In genomic region chr5:146400206-146400605, GRCh38 we compare ENCODE assay signal across 25 cellular contexts.
"Had no signal": no experiment of that assay in that cellular context is flagged by ENCODE, and none has a peak within 500 bp of the region (broad histone marks: within the 10 kb centered on the region; RNA-seq: fewer than 3 reads in every experiment).

No MANE protein-coding gene starts in this region.

- H3K36me3 Mint-ChIP-seq: activated CD8-positive, alpha-beta memory T cell treated with anti-CD3 and anti-CD28 coated beads, Interleukin-2, amount 10 ng/mL, durations not matched to agents 7 days and 5 days; activated naive CD8-positive, alpha-beta T cell; WTC11 had no signal

- ATAC-seq: activated CD8-positive, alpha-beta memory T cell treated with anti-CD3 and anti-CD28 coated beads, Interleukin-2, amount 10 ng/mL, durations not matched to agents 7 days and 5 days; T-helper 17 cell; WTC11 had no signal

- H3K9me3 Mint-ChIP-seq: activated naive CD4-positive, alpha-beta T cell treated with anti-CD3 and anti-CD28 coated beads for 36 hours; activated T-cell treated with anti-CD3 and anti-CD28 coated beads, Interleukin-2, amount 50 U/mL, for 24 hours; activated T-helper 1 cell treated with anti-CD3 and anti-CD28 coated beads, Interleukin-12 subunit alpha, Interleukin-12 subunit beta, Interleukin-2, Interleukin-4 antibody, amounts not matched to agents 30 ng/mL and 10 ng/mL and 1 ng/mL, durations not matched to agents 14 hours and 24 hours and 36 hours; WTC11 had no signal

- H3K27me3 ChIP-seq: brain microvascular endothelial cell, Peyer's patch had no signal

- H3K9me3 ChIP-seq: Peyer's patch, SJCRH30 had no signal

- H3K4me3 ChIP-seq: cardiac muscle cell, Peyer's patch, SJCRH30 had no signal

- H3K4me1 Mint-ChIP-seq: T-helper 17 cell had no signal

- DNase-seq: activated CD4-positive, alpha-beta T cell treated with anti-CD3 and anti-CD28 coated beads for 48 hours; activated CD4-positive, alpha-beta T cell treated with anti-CD3 and anti-CD28 coated beads, Interleukin-2, amount 50 U/mL, for 4 hours; activated CD4-positive, CD25-positive, alpha-beta regulatory T cell treated with anti-CD3 and anti-CD28 coated beads, Interleukin-2, amount 50 U/mL, for 72 hours; activated CD8-positive, alpha-beta memory T cell treated with anti-CD3 and anti-CD28 coated beads, Interleukin-2, amount 10 ng/mL, durations not matched to agents 7 days and 5 days; activated effector memory CD4-positive, alpha-beta T cell treated with anti-CD3 and anti-CD28 coated beads, Interleukin-2, amount 50 U/mL, for 16 hours; activated naive CD4-positive, alpha-beta T cell treated with anti-CD3 and anti-CD28 coated beads for 36 hours; activated T-cell treated with anti-CD3 and anti-CD28 coated beads, Interleukin-2, amount 50 U/mL, for 24 hours; brain microvascular endothelial cell; NCI-H1105 treated with DMSO at 0.1 percent for 48 hours; NCI-H1436 treated with DMSO at 0.1 percent for 48 hours; NCI-H2029; NCI-H2107; NCI-H510A treated with DMSO at 0.1 percent for 48 hours; NCI-H774; NK-92 treated with Interleukin-12 subunit alpha and Interleukin-12 subunit beta, amount 100 ng/mL, for 24 hours; Peyer's patch; Right ventricle myocardium superior; SJCRH30; T-helper 17 cell; T-helper 9 cell had no signal

- H3K27ac ChIP-seq: brain microvascular endothelial cell, cardiac muscle cell, Peyer's patch, RWPE1, SJCRH30 had no signal

- H3K4me1 ChIP-seq: Peyer's patch, SJCRH30 had no signal

- H3K36me3 ChIP-seq: brain microvascular endothelial cell, cardiac muscle cell, Peyer's patch had no signal

- H3K4me3 Mint-ChIP-seq: activated CD8-positive, alpha-beta memory T cell treated with anti-CD3 and anti-CD28 coated beads, Interleukin-2, amount 10 ng/mL, durations not matched to agents 7 days and 5 days; activated naive CD4-positive, alpha-beta T cell treated with anti-CD3 and anti-CD28 coated beads for 36 hours; activated naive CD8-positive, alpha-beta T cell; activated T-cell treated with anti-CD3 and anti-CD28 coated beads, Interleukin-2, amount 50 U/mL, for 24 hours; activated T-helper 1 cell treated with anti-CD3 and anti-CD28 coated beads, Interleukin-12 subunit alpha, Interleukin-12 subunit beta, Interleukin-2, Interleukin-4 antibody, amounts not matched to agents 30 ng/mL and 10 ng/mL and 1 ng/mL, durations not matched to agents 14 hours and 24 hours and 36 hours; WTC11 had no signal

- H3K27ac Mint-ChIP-seq: activated CD8-positive, alpha-beta memory T cell treated with anti-CD3 and anti-CD28 coated beads, Interleukin-2, amount 10 ng/mL, durations not matched to agents 7 days and 5 days; activated naive CD4-positive, alpha-beta T cell treated with anti-CD3 and anti-CD28 coated beads for 36 hours; activated naive CD8-positive, alpha-beta T cell; activated T-cell treated with anti-CD3 and anti-CD28 coated beads, Interleukin-2, amount 50 U/mL, for 24 hours; activated T-helper 1 cell treated with anti-CD3 and anti-CD28 coated beads, Interleukin-12 subunit alpha, Interleukin-12 subunit beta, Interleukin-2, Interleukin-4 antibody, amounts not matched to agents 30 ng/mL and 10 ng/mL and 1 ng/mL, durations not matched to agents 14 hours and 24 hours and 36 hours; T-helper 17 cell; WTC11 had no signal
